ENCODE assay signal across 16 cellular contexts in genomic region chr20:48793776-48794175, GRCh38. TPM values are rescaled to one million over a fixed set of nuclear protein-coding genes. Genes with fewer than 3 reads are reported as not detected.
A peak's percentile ranks its signal among the peaks of the same experiment; 100 is the strongest.
DNase-seq lines count a peak whose midpoint lies in the region; ATAC-seq, FAIRE-seq and TF ChIP-seq lines count a peak whose summit lies in the region.
"Had no signal": no experiment of that assay in that cellular context is flagged by ENCODE, and none has a peak within 500 bp of the region (broad histone marks: within the 10 kb centered on the region; RNA-seq: fewer than 3 reads in every experiment).

No MANE protein-coding gene starts in this region.

- no peak overlapping the region for H3K9ac ChIP-seq in H1 (replicated peaks in 1 of 4; ENCODE audit: extremely low read depth in 1 of 4, low read depth in 3 of 4, low read length in 3 of 4)

- H3K14ac ChIP-seq in H1 (ENCODE audit: insufficient read length): no peak overlapping the region

- H2AFZ ChIP-seq in H1 (ENCODE audit: low read length) (no peak overlapping the region), neuron (ENCODE audit: low read depth, low read length) (no peak overlapping the region), osteoblast (ENCODE audit: low read length) (no peak overlapping the region)

- no peak overlapping the region for H3K56ac ChIP-seq in H1 (replicated peaks; ENCODE audit: insufficient read length, low read depth, low read length)

- H2BK12ac ChIP-seq in H1 (ENCODE audit: low read depth, low read length): 0 out of 2 replicates have a peak overlapping the region, but pooled peaks have one; percentile 55

- H3K27me3 Mint-ChIP-seq in CD4-positive, CD25-positive, alpha-beta regulatory T cell: no peaks in the 10 kb centered on the region
- H3K27me3 Mint-ChIP-seq in T-cell: no peaks in the 10 kb centered on the region

- H3K27ac Mint-ChIP-seq in CD4-positive, CD25-positive, alpha-beta regulatory T cell: peak overlapping the region; percentile 65 to 90 (median 67)
- peak overlapping the region; percentile 45 for H3K27ac Mint-ChIP-seq in T-cell

- peaks cover 0 to 4% of the 10 kb centered on the region in 2 experiments for H4K20me1 ChIP-seq in H1 (replicated peaks in 1 of 2; ENCODE audit: control insufficient read depth in 1 of 2, insufficient read depth in 2 of 2, low read length in 2 of 2)
- H4K20me1 ChIP-seq in osteoblast (ENCODE audit: insufficient read depth, low read length): peaks cover 9% of the 10 kb centered on the region

- TF ChIP-seq RAD21 in H1 (IDR thresholded peaks at IDR 0.05 in 1 of 2, conservative IDR thresholded peaks at IDR 0.05 in 1 of 2; ENCODE audit: low read depth in 2 of 2, low read length in 2 of 2): no peak

- peak overlapping the region; percentile 39 for H4K5ac ChIP-seq in H1 (ENCODE audit: insufficient read length, low read depth, low read length)

- H3K9me3 Mint-ChIP-seq in CD4-positive, CD25-positive, alpha-beta regulatory T cell: peaks cover 0 to 1% (median 0%) of the 10 kb centered on the region in 7 donors
- no peaks in the 10 kb centered on the region for H3K9me3 Mint-ChIP-seq in T-cell

- no peaks in the 10 kb centered on the region; the same call in 1 of the 2 replicates for H3K23me2 ChIP-seq in H1 (ENCODE audit: low read depth, low read length)

- H3K4me1 Mint-ChIP-seq in CD4-positive, CD25-positive, alpha-beta regulatory T cell: peaks cover 23 to 88% (median 70%) of the 10 kb centered on the region in 4 donors
- H3K4me1 Mint-ChIP-seq in T-cell: peaks cover 34 to 86% (median 75%) of the 10 kb centered on the region in 3 donors

- no peak overlapping the region for H3K23ac ChIP-seq in H1 (ENCODE audit: insufficient read length)

- peaks cover 22% of the 10 kb centered on the region for H3K36me3 ChIP-seq in CD4-positive, CD25-positive, alpha-beta regulatory T cell (ENCODE audit: control insufficient read depth, insufficient read depth, low read length)
- H3K36me3 ChIP-seq in H1 (ENCODE audit: control insufficient read depth in 2 of 4, insufficient read depth in 4 of 4, low read length in 3 of 4) (no peaks in the 10 kb centered on the region), neuron (ENCODE audit: insufficient read depth, low read length) (no peaks in the 10 kb centered on the region), osteoblast (ENCODE audit: insufficient read depth, low read length) (no peaks in the 10 kb centered on the region)
- H3K36me3 ChIP-seq: esophagus muscularis mucosa, lower lobe of right lung, suprapubic skin had no signal

- H3K4me2 ChIP-seq in H1 (ENCODE audit: insufficient read depth in 1 of 2, low read depth in 2 of 2, low read length in 2 of 2): peak overlapping the region; percentile 43 to 58; a peak in 3 of 4 replicates
- H3K4me2 ChIP-seq in osteoblast (ENCODE audit: insufficient read depth, low read length): no peak overlapping the region

- no peak overlapping the region for H3K4me3 ChIP-seq in CD4-positive, CD25-positive, alpha-beta regulatory T cell (ENCODE audit: low read depth, low read length)
- H3K4me3 ChIP-seq in H1 (ENCODE audit: extremely low read depth in 1 of 4, insufficient read depth in 2 of 4, low read depth in 3 of 4, low read length in 4 of 4) (no peak overlapping the region), neuron (ENCODE audit: low read length) (peak overlapping the region; percentile 11), osteoblast (ENCODE audit: insufficient read depth, low read length) (no peak overlapping the region)
- H3K4me3 ChIP-seq: esophagus muscularis mucosa, lower lobe of right lung, suprapubic skin had no signal

- peak overlapping the region; percentile 81 for H3K18ac ChIP-seq in H1 (ENCODE audit: extremely low read depth, low read length)

- CTCF ChIA-PET in T-cell (lab: Charles Lee) (no interaction called here), H1 (lab: Charles Lee; ENCODE audit: partially characterized antibody) (interaction anchor here (0.8 to 1.8 kb wide), 4 partner anchors 10 to 136 kb away, joined by 3 to 6 read pairs (median 3); no protein-coding TSS in a partner anchor)

- no peak for FAIRE-seq in H1 (lab: Jason Lieb, UNC)

- no peak overlapping the region for H3K4ac ChIP-seq in H1 (replicated peaks; ENCODE audit: insufficient read length, low read depth, low read length)

- POLR2A ChIA-PET in T-cell (lab: Charles Lee): no interaction called here
- POLR2A ChIA-PET in H1 (lab: Charles Lee; ENCODE audit: partially characterized antibody): interaction anchor here (1.0 kb wide), 1 partner anchor 8 kb away, joined by 3 read pairs; no protein-coding TSS in a partner anchor

- H3K79me2 ChIP-seq in H1 (ENCODE audit: control insufficient read depth in 1 of 2, insufficient read depth in 2 of 2, low read length in 2 of 2): no peaks in the 10 kb centered on the region
- H3K79me2 ChIP-seq in osteoblast (ENCODE audit: insufficient read depth, low read length): peaks cover 8% of the 10 kb centered on the region

- TF ChIP-seq CTCF in H1 (IDR thresholded peaks at IDR 0.05; ENCODE audit: control extremely low read depth in 1 of 3, insufficient read depth in 1 of 3, low read depth in 1 of 3, low read length in 3 of 3): no peak
- TF ChIP-seq CTCF in osteoblast (IDR thresholded peaks at IDR 0.05; ENCODE audit: extremely low read depth, low read depth, low read length): no peak

- H2AK5ac ChIP-seq in H1 (ENCODE audit: low read depth, low read length): peak overlapping the region; percentile 40; the same call in 1 of the 2 replicates

- peak overlapping the region in 3 of 4 donors; percentile 6 to 67 (median 8) for H3K4me3 Mint-ChIP-seq in CD4-positive, CD25-positive, alpha-beta regulatory T cell
- no peak overlapping the region for H3K4me3 Mint-ChIP-seq in T-cell

- no peak for DNase-seq in CD4-positive, CD25-positive, alpha-beta regulatory T cell
- DNase-seq in T-cell (no peak), H1 (ENCODE audit: low read depth in 1 of 2, low spot score in 2 of 2) (no peak), osteoblast (ENCODE audit: insufficient read length, low spot score, missing footprints) (no peak)
- DNase-seq: activated CD4-positive, alpha-beta T cell treated with anti-CD3 and anti-CD28 coated beads for 1 hour; GOT3; lower lobe of right lung; NCI-H2171 treated with DMSO at 0.1 percent for 48 hours; stimulated activated CD4-positive, alpha-beta T cell treated with anti-CD3 and anti-CD28 coated beads, Interleukin-2, amount 100 ng/mL, for 24 hours; T1000 had no signal

- H2BK120ac ChIP-seq in H1 (replicated peaks; ENCODE audit: low read depth, low read length): no peak overlapping the region

- ATAC-seq in CD4-positive, CD25-positive, alpha-beta regulatory T cell (ENCODE audit: low read depth in 2 of 2): no peak
- ATAC-seq in T-cell (replicated peaks in 1 of 4): no peak
- no peak for ATAC-seq in HG03432 (IDR thresholded peaks at IDR 0.05; ENCODE audit: unreplicated experiment)
- ATAC-seq in HG02678 (IDR thresholded peaks at IDR 0.05; ENCODE audit: unreplicated experiment): no peak
- no peak for ATAC-seq in HG02884 (IDR thresholded peaks at IDR 0.05; ENCODE audit: unreplicated experiment)

- 88% methylated on average over 3 of the region's 3 CpGs; no CpG with 5 or more reads in 1 of the 2 experiments for WGBS in H1 (ENCODE audit: extremely low coverage in 1 of 2, insufficient coverage in 1 of 2, insufficient read length in 1 of 2, insufficient replicate concordance in 2 of 2, low coverage in 1 of 2, low lambda C conversion rate in 2 of 2, missing lambda C conversion rate in 1 of 2), 2 experiments

- H3K36me3 Mint-ChIP-seq in CD4-positive, CD25-positive, alpha-beta regulatory T cell: peaks cover 12% of the 10 kb centered on the region
- peaks cover 9% of the 10 kb centered on the region for H3K36me3 Mint-ChIP-seq in T-cell

- TF ChIP-seq POLR2A in H1 (IDR thresholded peaks at IDR 0.05; ENCODE audit: control extremely low read depth in 1 of 2, low read depth in 2 of 2, low read length in 2 of 2): no peak

- 0 out of 2 replicates have a peak overlapping the region, but pooled peaks have one; percentile 61 for H2BK20ac ChIP-seq in H1 (ENCODE audit: low read length)

- peak overlapping the region; percentile 1 for H4K91ac ChIP-seq in H1 (replicated peaks; ENCODE audit: insufficient read length, low read length)

- peak overlapping the region; percentile 46; the same call in 1 of the 2 replicates for H2BK5ac ChIP-seq in H1 (ENCODE audit: low read depth, low read length)

- no peaks in the 10 kb centered on the region for H3K9me3 ChIP-seq in CD4-positive, CD25-positive, alpha-beta regulatory T cell (ENCODE audit: control insufficient read depth in 2 of 2, low read length in 2 of 2)
- no peaks in the 10 kb centered on the region for H3K9me3 ChIP-seq in H1 (ENCODE audit: insufficient read depth in 2 of 2, low read depth in 1 of 2, low read length in 1 of 2)
- no peaks in the 10 kb centered on the region for H3K9me3 ChIP-seq in neuron (ENCODE audit: low read length)
- H3K9me3 ChIP-seq in osteoblast (ENCODE audit: low read depth, low read length): no peaks in the 10 kb centered on the region
- H3K9me3 ChIP-seq: esophagus muscularis mucosa, lower lobe of right lung, suprapubic skin had no signal

- TF ChIP-seq EP300 in H1 (IDR thresholded peaks at IDR 0.05; ENCODE audit: borderline replicate concordance in 1 of 2, low read depth in 2 of 2, low read length in 2 of 2): no peak

- peaks cover 67% of the 10 kb centered on the region for H3K4me1 ChIP-seq in CD4-positive, CD25-positive, alpha-beta regulatory T cell (ENCODE audit: control insufficient read depth, insufficient read depth, low read length, poor library complexity, severe bottlenecking)
- H3K4me1 ChIP-seq in H1 (replicated peaks in 1 of 4; ENCODE audit: control insufficient read depth in 3 of 4, insufficient read depth in 4 of 4, low read length in 3 of 4) (peaks cover 7 to 29% (median 15%) of the 10 kb centered on the region in 4 experiments), neuron (ENCODE audit: insufficient read depth, low read length) (peaks cover 74% of the 10 kb centered on the region), osteoblast (ENCODE audit: insufficient read depth, low read length) (peaks cover 19% of the 10 kb centered on the region)

- no peaks in the 10 kb centered on the region for H3K27me3 ChIP-seq in CD4-positive, CD25-positive, alpha-beta regulatory T cell (ENCODE audit: control insufficient read depth, insufficient read depth, low read length)
- H3K27me3 ChIP-seq in H1 (replicated peaks in 1 of 4; ENCODE audit: control insufficient read depth in 3 of 4, extremely low read depth in 1 of 4, insufficient read depth in 3 of 4, low read length in 3 of 4) (no peaks in the 10 kb centered on the region), neuron (ENCODE audit: insufficient read depth, low read length) (no peaks in the 10 kb centered on the region), osteoblast (ENCODE audit: insufficient read depth, low read length) (no peaks in the 10 kb centered on the region)
- H3K27me3 ChIP-seq: esophagus muscularis mucosa, suprapubic skin had no signal

- H4K8ac ChIP-seq in H1 (ENCODE audit: extremely low read depth, insufficient read depth, low read length): peak overlapping the region; percentile 76

- 0 out of 2 replicates have a peak, but pooled peaks cover 6% of the 10 kb centered on the region for H3K79me1 ChIP-seq in H1 (ENCODE audit: low read depth, low read length)

- peak overlapping the region; percentile 44 for H3K27ac ChIP-seq in CD4-positive, CD25-positive, alpha-beta regulatory T cell (ENCODE audit: insufficient read depth, low read length, poor library complexity, severe bottlenecking)
- H3K27ac ChIP-seq in H1 (ENCODE audit: low read depth, low read length) (no peak overlapping the region), osteoblast (ENCODE audit: low read depth, low read length) (no peak overlapping the region)
- H3K27ac ChIP-seq: esophagus muscularis mucosa, lower lobe of right lung, suprapubic skin had no signal

- H2BK15ac ChIP-seq in H1 (ENCODE audit: low read length): peak overlapping the region; percentile 19; the same call in 1 of the 2 replicates

RNA-seq across cellular contexts. Expression of gene PREX1, which starts 34.0 kb away (rescaled TPM):
- total RNA-seq in CD4-positive, CD25-positive, alpha-beta regulatory T cell: 264 TPM
- polyA plus RNA-seq in CD4-positive, CD25-positive, alpha-beta regulatory T cell: 10 to 100 TPM; 40.8 to 58.5 (median 50.1) TPM
- total RNA-seq in T-cell (100 to 1,000 TPM in 4 of 5 donors, 10 to 100 TPM in 1; 99.2 to 181 (median 137) TPM), osteoblast (12.7 and 14.1 TPM in 2 replicates)
- total RNA-seq in H1 (2021; fragmentation: NEBNext Ultra II Directional; extraction: Animal tissue kit (Norgen Biotek cat#: 25700)): 12.8 and 13.5 TPM in 2 replicates
- polyA plus RNA-seq in H1 (2011; rRNA removed): 10.7 and 13.4 TPM in 2 replicates
- polyA plus RNA-seq in H1 (2011; cell fraction: cytosol; rRNA removed): 9.6 TPM
- 17.7 TPM for polyA plus RNA-seq in H1 (2011; cell fraction: nucleus; rRNA removed)
- 8.8 to 13.0 TPM (median 12.7 TPM) in 4 replicates for polyA plus RNA-seq in H1 (2012, experiment 1 of 2)
- 8.5 TPM for polyA plus RNA-seq in H1 (2012, experiment 2 of 2)
- polyA plus RNA-seq in H1 (2013, experiment 1 of 2): 6.3 TPM
- 6.2 TPM for polyA plus RNA-seq in H1 (2013, experiment 2 of 2)
- polyA minus RNA-seq in H1 (2011; rRNA and poly(A)+ RNA removed): 12.9 and 16.1 TPM in 2 replicates
- 9.6 TPM for polyA minus RNA-seq in H1 (2011; cell fraction: cytosol; rRNA and poly(A)+ RNA removed)
- polyA minus RNA-seq in H1 (2011; cell fraction: nucleus; rRNA and poly(A)+ RNA removed): 8.8 TPM

Comparison
In these comparisons a context has a peak if more than half of its experiments do, and no peak if none do; other contexts are left out.
1. H3K4me3 Mint-ChIP-seq: peak in CD4-positive, CD25-positive, alpha-beta regulatory T cell (3 of 4); none in T-cell (0 of 3).